ENCODE assay signal across 10 cellular contexts in the genomic region with DNA sequence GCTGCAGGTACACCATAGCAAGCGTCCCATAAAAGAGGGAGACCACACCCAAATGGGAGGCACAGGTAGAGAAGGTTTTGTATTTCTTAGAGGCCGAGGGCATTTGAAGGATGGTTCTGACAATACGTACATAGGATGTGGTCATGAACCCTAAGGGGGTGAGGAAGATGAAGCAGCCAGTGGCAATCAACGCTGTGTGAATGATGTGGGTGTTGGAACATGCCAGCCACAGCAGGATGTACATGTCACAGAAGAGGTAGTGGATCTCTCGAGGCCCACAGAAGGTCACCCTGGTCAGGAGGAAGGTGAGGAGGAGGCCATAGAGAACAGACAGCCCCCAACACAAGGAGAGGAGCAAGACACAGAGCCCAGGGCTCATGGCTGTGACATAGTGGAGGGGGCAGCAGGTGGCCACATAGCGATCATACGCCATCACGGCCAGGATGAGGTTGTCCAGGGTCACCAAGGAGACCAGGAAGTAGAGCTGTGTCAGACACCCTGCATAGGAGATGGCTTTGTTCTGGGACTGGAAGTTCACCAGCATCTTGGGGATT. TPM values are rescaled to one million over a fixed set of nuclear protein-coding genes. Genes with fewer than 3 reads are reported as not detected.
"Had no signal": no experiment of that assay in that cellular context is flagged by ENCODE, and none has a peak within 500 bp of the region (broad histone marks: within the 10 kb centered on the region; RNA-seq: fewer than 3 reads in every experiment).

No MANE protein-coding gene starts in this region.

RNA-seq across cellular contexts. Expression of a gene that starts 0.5 kb away (rescaled TPM):
- total RNA-seq: activated B cell treated with CpG ODN at 0.5 μM for 24 hours; activated CD4-positive, alpha-beta memory T cell treated with anti-CD3 and anti-CD28 coated beads for 36 hours; activated CD4-positive, alpha-beta T cell treated with anti-CD3 and anti-CD28 coated beads, Interleukin-2, amount 10 ng/mL, durations not matched to agents 24 days and 14 days; activated CD8-positive, alpha-beta memory T cell treated with anti-CD3 and anti-CD28 coated beads, Interleukin-2, amount 10 ng/mL, durations not matched to agents 7 days and 5 days; activated CD8-positive, alpha-beta T cell treated with anti-CD3 and anti-CD28 coated beads, Interleukin-2, amount 10 ng/mL, durations not matched to agents 7 days and 5 days; activated naive CD8-positive, alpha-beta T cell treated with anti-CD3 and anti-CD28 coated beads, Interleukin-2, amount 10 ng/mL, durations not matched to agents 7 days and 5 days; activated T-helper 2 cell treated with anti-CD3 and anti-CD28 coated beads, Interferon-gamma antibody, Interleukin-2, Interleukin-4, amounts not matched to agents 10 μg/mL and 5 μg/mL and 100 μg/mL, durations not matched to agents 14 hours and 24 hours and 36 hours; ascending aorta; cardiac septum had no signal
- polyA plus RNA-seq: adipose tissue had no signal

RNA-seq across cellular contexts. Expression of a gene that starts 41.3 kb away (rescaled TPM):
- total RNA-seq: activated B cell treated with CpG ODN at 0.5 μM for 24 hours; activated CD4-positive, alpha-beta memory T cell treated with anti-CD3 and anti-CD28 coated beads for 36 hours; activated CD4-positive, alpha-beta T cell treated with anti-CD3 and anti-CD28 coated beads, Interleukin-2, amount 10 ng/mL, durations not matched to agents 24 days and 14 days; activated CD8-positive, alpha-beta memory T cell treated with anti-CD3 and anti-CD28 coated beads, Interleukin-2, amount 10 ng/mL, durations not matched to agents 7 days and 5 days; activated CD8-positive, alpha-beta T cell treated with anti-CD3 and anti-CD28 coated beads, Interleukin-2, amount 10 ng/mL, durations not matched to agents 7 days and 5 days; activated naive CD8-positive, alpha-beta T cell treated with anti-CD3 and anti-CD28 coated beads, Interleukin-2, amount 10 ng/mL, durations not matched to agents 7 days and 5 days; activated T-helper 2 cell treated with anti-CD3 and anti-CD28 coated beads, Interferon-gamma antibody, Interleukin-2, Interleukin-4, amounts not matched to agents 10 μg/mL and 5 μg/mL and 100 μg/mL, durations not matched to agents 14 hours and 24 hours and 36 hours; ascending aorta; cardiac septum had no signal
- polyA plus RNA-seq: adipose tissue had no signal
